ENCODE assay signal across 12 cellular contexts in genomic region chr3:30544811-30545210, GRCh38.
DNase-seq lines count a peak whose midpoint lies in the region; ATAC-seq and TF ChIP-seq lines count a peak whose summit lies in the region.
"Had no signal": no experiment of that assay in that cellular context is flagged by ENCODE, and none has a peak within 500 bp of the region (broad histone marks: within the 10 kb centered on the region; RNA-seq: fewer than 3 reads in every experiment).

No MANE protein-coding gene starts in this region.

- no peak overlapping the region for H3K4me3 ChIP-seq in fibroblast of mammary gland (ENCODE audit: control insufficient read depth, low read depth, low read length)
- H3K4me3 ChIP-seq in retinal pigment epithelial cell (ENCODE audit: low read length), result no peak overlapping the region
- no peak overlapping the region for H3K4me3 ChIP-seq in mesendoderm (ENCODE audit: low read length)
- H3K4me3 ChIP-seq: K562, thoracic aorta had no signal

- no peak overlapping the region for H3K9ac ChIP-seq in mesendoderm (ENCODE audit: low read length)

- peak; percentile 84 for DNase-seq in GM04504 (ENCODE audit: low read depth)
- DNase-seq in RKO (ENCODE audit: low spot score), result peak; percentile 41
- DNase-seq in fibroblast of mammary gland (ENCODE audit: low read depth), result peak; percentile 99
- DNase-seq in retinal pigment epithelial cell (ENCODE audit: low read depth), result peak; percentile 92
- DNase-seq in mesendoderm, result no peak
- DNase-seq: GF-D8, NCI-H69 had no signal

- TF ChIP-seq CTCF in fibroblast of mammary gland (conservative IDR thresholded peaks at IDR 0.05; ENCODE audit: control insufficient read depth, insufficient read depth, low read depth, low read length) (no peak), retinal pigment epithelial cell (conservative IDR thresholded peaks at IDR 0.05; ENCODE audit: low read depth, low read length) (no peak)

- no peak overlapping the region for H3K56ac ChIP-seq in mesendoderm (ENCODE audit: low read length)

- no peak overlapping the region for H4K5ac ChIP-seq in mesendoderm (ENCODE audit: low read length)

- no peak overlapping the region for H3K4me2 ChIP-seq in mesendoderm (ENCODE audit: low read length)

- H2BK120ac ChIP-seq in mesendoderm (ENCODE audit: low read depth, low read length), result no peak overlapping the region

- H3K27ac ChIP-seq in mesendoderm (ENCODE audit: low read depth, low read length), result no peak overlapping the region
- H3K27ac ChIP-seq: thoracic aorta had no signal

- H3K79me2 ChIP-seq in mesendoderm (ENCODE audit: control insufficient read depth, insufficient read depth, low read length), result no peaks in the 10 kb centered on the region

- H3K18ac ChIP-seq in mesendoderm (ENCODE audit: low read length), result no peak overlapping the region

- no peaks in the 10 kb centered on the region for H3K27me3 ChIP-seq in mesendoderm (ENCODE audit: insufficient read depth, low read length, poor library complexity)

- no peaks in the 10 kb centered on the region for H3K36me3 ChIP-seq in mesendoderm (ENCODE audit: control insufficient read depth, insufficient read depth, low read length)
- H3K36me3 ChIP-seq: thoracic aorta had no signal

- no peaks in the 10 kb centered on the region for H3K4me1 ChIP-seq in mesendoderm (ENCODE audit: control insufficient read depth, low read depth, low read length)

- no peak overlapping the region for H3K23ac ChIP-seq in mesendoderm (ENCODE audit: low read length)

- H3K79me1 ChIP-seq in mesendoderm (ENCODE audit: low read length), result no peaks in the 10 kb centered on the region

- no peak overlapping the region for H4K8ac ChIP-seq in mesendoderm (ENCODE audit: low read depth, low read length)

- WGBS in mesendoderm (ENCODE audit: extremely low coverage, insufficient coverage, low lambda C conversion rate), result no CpG with 5 or more reads among the region's 3 CpGs

- ATAC-seq in HG03342 (IDR thresholded peaks at IDR 0.05; ENCODE audit: unreplicated experiment) (no peak), HG03442 (IDR thresholded peaks at IDR 0.05; ENCODE audit: unreplicated experiment) (no peak), GM21786 (IDR thresholded peaks at IDR 0.05; ENCODE audit: unreplicated experiment) (no peak)
- ATAC-seq: K562 had no signal

- no peak overlapping the region for H2AK5ac ChIP-seq in mesendoderm (ENCODE audit: low read length)

- no peak overlapping the region for H2BK15ac ChIP-seq in mesendoderm (replicated peaks; ENCODE audit: low read depth)

- H2BK5ac ChIP-seq in mesendoderm (ENCODE audit: low read length), result no peak overlapping the region

- no peak overlapping the region for H3K4ac ChIP-seq in mesendoderm (ENCODE audit: low read depth, low read length)
